In the genomic region with DNA sequence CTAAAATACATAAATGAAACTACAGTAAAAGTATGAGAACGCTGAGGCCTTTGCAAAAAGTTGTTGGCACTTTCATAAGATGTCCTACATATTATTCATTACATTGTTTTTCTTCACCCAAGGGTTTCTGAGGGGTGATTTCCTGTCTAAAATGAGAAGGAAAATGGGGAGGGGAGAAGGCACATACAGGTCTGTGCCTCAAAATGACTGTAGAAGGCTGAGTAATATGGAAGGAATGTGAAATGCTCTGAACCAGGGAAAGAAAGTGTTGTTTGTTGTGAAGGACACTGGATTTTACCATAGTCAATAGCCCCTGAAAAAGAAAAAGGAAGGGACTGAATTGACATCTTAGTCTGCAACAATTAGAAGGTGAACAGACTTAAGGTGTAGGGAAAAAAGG, we compare ENCODE assay signal across 12 cellular contexts.
DNase-seq lines count a peak whose midpoint lies in the region; ATAC-seq, FAIRE-seq and TF ChIP-seq lines count a peak whose summit lies in the region.
"Had no signal": no experiment of that assay in that cellular context is flagged by ENCODE, and none has a peak within 500 bp of the region (broad histone marks: within the 10 kb centered on the region; RNA-seq: fewer than 3 reads in every experiment).

No MANE protein-coding gene starts in this region.

- H3K36me3 ChIP-seq in astrocyte (ENCODE audit: insufficient read depth, low read length) = no peaks in the 10 kb centered on the region
- H3K36me3 ChIP-seq in keratinocyte (ENCODE audit: control insufficient read depth in 2 of 2, extremely low read depth in 1 of 2, insufficient read depth in 2 of 2, low read length in 2 of 2) = no peaks in the 10 kb centered on the region
- H3K36me3 ChIP-seq: transverse colon had no signal

- no peaks in the 10 kb centered on the region for H3K9me1 ChIP-seq in keratinocyte (ENCODE audit: control insufficient read depth, extremely low read depth, insufficient read depth, low read length)

- H3K36me3 Mint-ChIP-seq in astrocyte (ENCODE audit: low read depth, unreplicated experiment) = no peaks in the 10 kb centered on the region
- H3K36me3 Mint-ChIP-seq: memory B cell had no signal

- H3K27ac ChIP-seq in astrocyte (ENCODE audit: low read depth, low read length) (peak overlapping the region; percentile 87), keratinocyte (ENCODE audit: control insufficient read depth, insufficient read depth, low read length) (peak overlapping the region; percentile 72)
- H3K27ac ChIP-seq: transverse colon had no signal

- no peaks in the 10 kb centered on the region for H3K9me3 Mint-ChIP-seq in stimulated activated naive CD8-positive, alpha-beta T cell treated with anti-CD3 and anti-CD28 coated beads, Interleukin-15, amount 100 ng/mL, for 72 hours
- H3K9me3 Mint-ChIP-seq in astrocyte (ENCODE audit: unreplicated experiment) = no peaks in the 10 kb centered on the region
- H3K9me3 Mint-ChIP-seq: activated T-cell treated with anti-CD3 and anti-CD28 coated beads, Interleukin-2, amount 50 U/mL, for 24 hours; memory B cell had no signal

- ATAC-seq in stimulated activated naive CD8-positive, alpha-beta T cell treated with anti-CD3 and anti-CD28 coated beads, Interleukin-15, amount 100 ng/mL, for 72 hours = peak; percentile 49
- no peak for ATAC-seq in stimulated activated naive CD8-positive, alpha-beta T cell treated with anti-CD3 and anti-CD28 coated beads, Interleukin-15, Interleukin-2, amounts not matched to agents 100 U/mL and 50 U/mL, for 24 hours

- H3K4me1 Mint-ChIP-seq in stimulated activated naive CD8-positive, alpha-beta T cell treated with anti-CD3 and anti-CD28 coated beads, Interleukin-15, amount 100 ng/mL, for 72 hours = peaks cover 9% of the 10 kb centered on the region
- peaks cover 35% of the 10 kb centered on the region for H3K4me1 Mint-ChIP-seq in astrocyte (ENCODE audit: low read depth, unreplicated experiment)
- H3K4me1 Mint-ChIP-seq: memory B cell had no signal

- DNase-seq in stimulated activated naive CD8-positive, alpha-beta T cell treated with anti-CD3 and anti-CD28 coated beads, Interleukin-15, amount 100 ng/mL, for 72 hours = no peak
- DNase-seq in stimulated activated naive CD8-positive, alpha-beta T cell treated with anti-CD3 and anti-CD28 coated beads, Interleukin-15, Interleukin-2, amounts not matched to agents 100 U/mL and 50 U/mL, for 24 hours = no peak
- DNase-seq in astrocyte (ENCODE audit: low read depth) (peak; percentile 91), keratinocyte (ENCODE audit: low read depth, low spot score) (no peak), SIG-M5 treated with dmso at 0.1 percent for 504 hours (lab: John Stamatoyannopoulos, UW; ENCODE audit: unreplicated experiment) (no peak), NCI-H187 (lab: John Stamatoyannopoulos, UW) (no peak), NCI-H1417 (lab: John Stamatoyannopoulos, UW) (no peak), GM19238 (ENCODE audit: insufficient read length, low spot score) (no peak)
- DNase-seq: activated T-cell treated with anti-CD3 and anti-CD28 coated beads, Interleukin-2, amount 50 U/mL, for 24 hours; transverse colon had no signal

- H3K27ac Mint-ChIP-seq in stimulated activated naive CD8-positive, alpha-beta T cell treated with anti-CD3 and anti-CD28 coated beads, Interleukin-15, amount 100 ng/mL, for 72 hours = no peak overlapping the region
- peak overlapping the region; percentile 95 for H3K27ac Mint-ChIP-seq in astrocyte (ENCODE audit: unreplicated experiment)
- H3K27ac Mint-ChIP-seq: activated T-cell treated with anti-CD3 and anti-CD28 coated beads, Interleukin-2, amount 50 U/mL, for 24 hours; memory B cell had no signal

- TF ChIP-seq CTCF in astrocyte (IDR thresholded peaks at IDR 0.05; ENCODE audit: insufficient read depth, low read depth, low read length) (no peak), keratinocyte (optimal IDR thresholded peaks at IDR 0.05 in 1 of 3, IDR thresholded peaks at IDR 0.05 in 1 of 3, conservative IDR thresholded peaks at IDR 0.05 in 1 of 3; ENCODE audit: extremely low read depth in 1 of 3, insufficient read depth in 2 of 3, low read length in 3 of 3) (no peak)

- no peak overlapping the region for H3K4me3 Mint-ChIP-seq in stimulated activated naive CD8-positive, alpha-beta T cell treated with anti-CD3 and anti-CD28 coated beads, Interleukin-15, amount 100 ng/mL, for 72 hours
- no peak overlapping the region for H3K4me3 Mint-ChIP-seq in astrocyte (ENCODE audit: unreplicated experiment)
- H3K4me3 Mint-ChIP-seq: activated T-cell treated with anti-CD3 and anti-CD28 coated beads, Interleukin-2, amount 50 U/mL, for 24 hours; memory B cell had no signal

- H3K9ac ChIP-seq in astrocyte (ENCODE audit: low read length) = peak overlapping the region; percentile 63
- H3K9ac ChIP-seq in keratinocyte (ENCODE audit: control insufficient read depth, extremely low read depth, insufficient read depth, low read length) = no peak overlapping the region

- H3K4me1 ChIP-seq in astrocyte (ENCODE audit: insufficient read depth, low read length) = peaks cover 29% of the 10 kb centered on the region
- H3K4me1 ChIP-seq in keratinocyte (ENCODE audit: control insufficient read depth, extremely low read depth, insufficient read depth, low read length) = peaks cover 53% of the 10 kb centered on the region

- no peak overlapping the region for H2AFZ ChIP-seq in astrocyte (ENCODE audit: low read depth, low read length)
- peak overlapping the region; percentile 74 for H2AFZ ChIP-seq in keratinocyte (ENCODE audit: control insufficient read depth, low read length)

- H3K27me3 Mint-ChIP-seq in stimulated activated naive CD8-positive, alpha-beta T cell treated with anti-CD3 and anti-CD28 coated beads, Interleukin-15, amount 100 ng/mL, for 72 hours = no peaks in the 10 kb centered on the region
- H3K27me3 Mint-ChIP-seq in astrocyte (ENCODE audit: low read depth, unreplicated experiment) = no peaks in the 10 kb centered on the region
- H3K27me3 Mint-ChIP-seq: activated T-cell treated with anti-CD3 and anti-CD28 coated beads, Interleukin-2, amount 50 U/mL, for 24 hours had no signal

- H3K4me3 ChIP-seq in astrocyte (ENCODE audit: insufficient read depth, low read depth, low read length) (peak overlapping the region; percentile 1), keratinocyte (ENCODE audit: control insufficient read depth in 2 of 3, extremely low read depth in 1 of 3, insufficient read depth in 2 of 3, low read depth in 1 of 3, low read length in 3 of 3) (no peak overlapping the region)
- H3K4me3 ChIP-seq: GM12878, transverse colon had no signal

- H3K79me2 ChIP-seq in astrocyte (ENCODE audit: insufficient read depth, low read length) = no peaks in the 10 kb centered on the region
- H3K79me2 ChIP-seq in keratinocyte (ENCODE audit: control insufficient read depth, insufficient read depth, low read length) = no peaks in the 10 kb centered on the region

- H4K20me1 ChIP-seq in astrocyte (ENCODE audit: insufficient read depth, low read length) (no peaks in the 10 kb centered on the region), keratinocyte (ENCODE audit: control insufficient read depth, extremely low read depth, insufficient read depth, low read length) (no peaks in the 10 kb centered on the region)

- dilution Hi-C loops in keratinocyte (cut with MboI; ENCODE audit: extremely low pct_ligation_motif_present, low sequenced_read_pairs) = no loop called here

- FAIRE-seq in astrocyte (lab: Jason Lieb, UNC) = peak; percentile 82
- FAIRE-seq in keratinocyte (lab: Jason Lieb, UNC) = peak; percentile 93

- H3K27me3 ChIP-seq in astrocyte (ENCODE audit: insufficient read depth, low read length) (no peaks in the 10 kb centered on the region), keratinocyte (ENCODE audit: control insufficient read depth, extremely low read depth, insufficient read depth, low read length) (no peaks in the 10 kb centered on the region)
- H3K27me3 ChIP-seq: transverse colon had no signal

- peak overlapping the region; percentile 69 for H3K4me2 ChIP-seq in astrocyte (ENCODE audit: low read length)
- H3K4me2 ChIP-seq in keratinocyte (ENCODE audit: control insufficient read depth, extremely low read depth, insufficient read depth, low read depth, low read length) = peak overlapping the region; percentile 57

- no peaks in the 10 kb centered on the region for H3K9me3 ChIP-seq in astrocyte (ENCODE audit: insufficient read depth, low read depth, low read length)
- no peaks in the 10 kb centered on the region for H3K9me3 ChIP-seq in keratinocyte (ENCODE audit: control insufficient read depth, low read depth, low read length)
- H3K9me3 ChIP-seq: transverse colon had no signal
